Comparison of ENCODE assay signal across 15 cellular contexts in the genomic region with DNA sequence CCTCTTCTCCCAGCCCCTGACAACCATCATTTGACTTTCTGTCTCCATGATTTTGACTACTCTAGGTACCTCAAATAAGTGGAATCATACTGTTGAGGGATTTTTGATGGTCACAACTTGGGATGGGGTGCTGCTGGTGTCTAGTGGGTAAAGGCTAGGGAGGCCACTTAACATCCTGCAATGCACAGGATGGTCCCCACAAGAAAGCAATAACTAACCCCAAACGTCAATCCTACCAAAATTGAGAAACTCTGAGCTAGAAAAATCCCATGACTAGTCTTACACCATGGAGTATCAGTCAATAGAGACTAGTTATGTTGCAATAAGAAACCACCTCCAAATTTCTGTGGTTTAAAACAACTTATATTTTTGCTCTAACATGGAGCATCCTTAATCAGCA. TPM values are rescaled to one million over a fixed set of nuclear protein-coding genes. Genes with fewer than 3 reads are reported as not detected.
A peak's percentile ranks its signal among the peaks of the same experiment; 100 is the strongest.
DNase-seq lines count a peak whose midpoint lies in the region; ATAC-seq lines count a peak whose summit lies in the region.
"Not testable (repeated sequence)": the region's sequence is repeated elsewhere in the genome, so short reads cannot be mapped to it uniquely, and the experiment has no call there.
"Had no signal": no experiment of that assay in that cellular context is flagged by ENCODE, and none has a peak within 500 bp of the region (broad histone marks: within the 10 kb centered on the region; RNA-seq: fewer than 3 reads in every experiment).

No MANE protein-coding gene starts in this region.

- POLR2A ChIA-PET in activated CD4-positive, alpha-beta T cell treated with anti-CD3 and anti-CD28 coated beads for 36 hours (lab: Charles Lee), result not testable (repeated sequence)

- ATAC-seq in activated CD4-positive, alpha-beta T cell treated with anti-CD3 and anti-CD28 coated beads for 36 hours, result peak; percentile 39
- ATAC-seq in activated T-helper 17 cell treated with anti-CD3 and anti-CD28 coated beads, Interleukin-2, amount 50 U/mL, for 72 hours (replicated peaks), result peak; percentile 19
- peak; percentile 15 to 59 for ATAC-seq in natural killer cell treated with Interleukin-12 subunit alpha and Interleukin-12 subunit beta and Interleukin-15 and Interleukin-18, amount 100 ng/mL, for 72 hours
- peak; percentile 42 for ATAC-seq in stimulated activated effector memory CD8-positive, alpha-beta T cell treated with anti-CD3 and anti-CD28 coated beads, Interleukin-12 subunit alpha, Interleukin-12 subunit beta, amount 100 ng/mL, for 72 hours
- peak; percentile 58 for ATAC-seq in stimulated activated naive CD8-positive, alpha-beta T cell treated with anti-CD3 and anti-CD28 coated beads, Interleukin-15, amount 100 ng/mL, for 72 hours

- H3K27ac Mint-ChIP-seq in activated CD4-positive, alpha-beta T cell treated with anti-CD3 and anti-CD28 coated beads for 36 hours; activated T-helper 17 cell treated with anti-CD3 and anti-CD28 coated beads, Interleukin-2, amount 50 U/mL, for 72 hours; natural killer cell treated with Interleukin-12 subunit alpha and Interleukin-12 subunit beta and Interleukin-15 and Interleukin-18, amount 100 ng/mL, for 72 hours; stimulated activated effector memory CD8-positive, alpha-beta T cell treated with anti-CD3 and anti-CD28 coated beads, Interleukin-12 subunit alpha, Interleukin-12 subunit beta, amount 100 ng/mL, for 72 hours; stimulated activated naive CD8-positive, alpha-beta T cell treated with anti-CD3 and anti-CD28 coated beads, Interleukin-15, amount 100 ng/mL, for 72 hours: not testable (repeated sequence)

- H3K9me3 Mint-ChIP-seq in activated CD4-positive, alpha-beta T cell treated with anti-CD3 and anti-CD28 coated beads for 36 hours (ENCODE audit: low read depth); activated T-helper 17 cell treated with anti-CD3 and anti-CD28 coated beads, Interleukin-2, amount 50 U/mL, for 72 hours; natural killer cell treated with Interleukin-12 subunit alpha and Interleukin-12 subunit beta and Interleukin-15 and Interleukin-18, amount 100 ng/mL, for 72 hours; stimulated activated effector memory CD8-positive, alpha-beta T cell treated with anti-CD3 and anti-CD28 coated beads, Interleukin-12 subunit alpha, Interleukin-12 subunit beta, amount 100 ng/mL, for 72 hours; stimulated activated naive CD8-positive, alpha-beta T cell treated with anti-CD3 and anti-CD28 coated beads, Interleukin-15, amount 100 ng/mL, for 72 hours: not testable (repeated sequence)

- H3K27me3 Mint-ChIP-seq in activated CD4-positive, alpha-beta T cell treated with anti-CD3 and anti-CD28 coated beads for 36 hours; activated T-helper 17 cell treated with anti-CD3 and anti-CD28 coated beads, Interleukin-2, amount 50 U/mL, for 72 hours; natural killer cell treated with Interleukin-12 subunit alpha and Interleukin-12 subunit beta and Interleukin-15 and Interleukin-18, amount 100 ng/mL, for 72 hours; stimulated activated naive CD8-positive, alpha-beta T cell treated with anti-CD3 and anti-CD28 coated beads, Interleukin-15, amount 100 ng/mL, for 72 hours: not testable (repeated sequence)

- H3K36me3 Mint-ChIP-seq in activated CD4-positive, alpha-beta T cell treated with anti-CD3 and anti-CD28 coated beads for 36 hours (ENCODE audit: low read depth); activated T-helper 17 cell treated with anti-CD3 and anti-CD28 coated beads, Interleukin-2, amount 50 U/mL, for 72 hours (ENCODE audit: low read depth); natural killer cell treated with Interleukin-12 subunit alpha and Interleukin-12 subunit beta and Interleukin-15 and Interleukin-18, amount 100 ng/mL, for 72 hours; stimulated activated effector memory CD8-positive, alpha-beta T cell treated with anti-CD3 and anti-CD28 coated beads, Interleukin-12 subunit alpha, Interleukin-12 subunit beta, amount 100 ng/mL, for 72 hours: not testable (repeated sequence)

- H3K4me1 Mint-ChIP-seq in activated CD4-positive, alpha-beta T cell treated with anti-CD3 and anti-CD28 coated beads for 36 hours; activated T-helper 17 cell treated with anti-CD3 and anti-CD28 coated beads, Interleukin-2, amount 50 U/mL, for 72 hours; natural killer cell treated with Interleukin-12 subunit alpha and Interleukin-12 subunit beta and Interleukin-15 and Interleukin-18, amount 100 ng/mL, for 72 hours (ENCODE audit: low read depth in 2 of 2); stimulated activated effector memory CD8-positive, alpha-beta T cell treated with anti-CD3 and anti-CD28 coated beads, Interleukin-12 subunit alpha, Interleukin-12 subunit beta, amount 100 ng/mL, for 72 hours; stimulated activated naive CD8-positive, alpha-beta T cell treated with anti-CD3 and anti-CD28 coated beads, Interleukin-15, amount 100 ng/mL, for 72 hours: not testable (repeated sequence)

- DNase-seq in activated CD4-positive, alpha-beta T cell treated with anti-CD3 and anti-CD28 coated beads for 36 hours; natural killer cell treated with Interleukin-12 subunit alpha and Interleukin-12 subunit beta and Interleukin-15 and Interleukin-18, amount 100 ng/mL, for 72 hours (ENCODE audit: low spot score); stimulated activated effector memory CD8-positive, alpha-beta T cell treated with anti-CD3 and anti-CD28 coated beads, Interleukin-12 subunit alpha, Interleukin-12 subunit beta, amount 100 ng/mL, for 72 hours (ENCODE audit: low spot score in 2 of 2); stimulated activated naive CD8-positive, alpha-beta T cell treated with anti-CD3 and anti-CD28 coated beads, Interleukin-15, amount 100 ng/mL, for 72 hours: not testable (repeated sequence)

- not testable (repeated sequence) for H3K4me3 Mint-ChIP-seq in activated CD4-positive, alpha-beta T cell treated with anti-CD3 and anti-CD28 coated beads for 36 hours; activated T-helper 17 cell treated with anti-CD3 and anti-CD28 coated beads, Interleukin-2, amount 50 U/mL, for 72 hours; natural killer cell treated with Interleukin-12 subunit alpha and Interleukin-12 subunit beta and Interleukin-15 and Interleukin-18, amount 100 ng/mL, for 72 hours; stimulated activated effector memory CD8-positive, alpha-beta T cell treated with anti-CD3 and anti-CD28 coated beads, Interleukin-12 subunit alpha, Interleukin-12 subunit beta, amount 100 ng/mL, for 72 hours; stimulated activated naive CD8-positive, alpha-beta T cell treated with anti-CD3 and anti-CD28 coated beads, Interleukin-15, amount 100 ng/mL, for 72 hours

- intact Hi-C loops in activated CD4-positive, alpha-beta T cell treated with anti-CD3 and anti-CD28 coated beads for 36 hours (cut with DNase I, micrococcal nuclease), result not testable (repeated sequence)

- CTCF ChIA-PET in activated CD4-positive, alpha-beta T cell treated with anti-CD3 and anti-CD28 coated beads for 36 hours (lab: Charles Lee), result not testable (repeated sequence)

RNA-seq across cellular contexts. Expression of a gene that starts 24.3 kb away (rescaled TPM):
- not detected for total RNA-seq in activated CD4-positive, alpha-beta T cell treated with anti-CD3 and anti-CD28 coated beads for 36 hours
- total RNA-seq in activated T-helper 17 cell treated with anti-CD3 and anti-CD28 coated beads, Interleukin-2, amount 50 U/mL, for 72 hours, result not detected
- total RNA-seq in natural killer cell treated with Interleukin-12 subunit alpha and Interleukin-12 subunit beta and Interleukin-15 and Interleukin-18, amount 100 ng/mL, for 72 hours, result not detected
- total RNA-seq: A172; A673; B cell; CD4-positive, alpha-beta memory T cell; CD4-positive, alpha-beta T cell; CD4-positive, CD25-positive, alpha-beta regulatory T cell; CD8-positive, alpha-beta memory T cell; CD8-positive, alpha-beta T cell had no signal

RNA-seq across cellular contexts. Expression of a gene that starts 29.5 kb away (rescaled TPM):
- total RNA-seq in activated CD4-positive, alpha-beta T cell treated with anti-CD3 and anti-CD28 coated beads for 36 hours, result not detected
- under 1 TPM in 1 of 2 donors, not detected in 1; 0.16 TPM for total RNA-seq in activated T-helper 17 cell treated with anti-CD3 and anti-CD28 coated beads, Interleukin-2, amount 50 U/mL, for 72 hours
- not detected for total RNA-seq in natural killer cell treated with Interleukin-12 subunit alpha and Interleukin-12 subunit beta and Interleukin-15 and Interleukin-18, amount 100 ng/mL, for 72 hours
- total RNA-seq: A172; A673; Caco-2; CD4-positive, alpha-beta T cell; CD4-positive, CD25-positive, alpha-beta regulatory T cell; CD8-positive, alpha-beta memory T cell; CD8-positive, alpha-beta T cell; Daoy had no signal
